Comparison of ENCODE assay signal across 19 cellular contexts in the genomic region with DNA sequence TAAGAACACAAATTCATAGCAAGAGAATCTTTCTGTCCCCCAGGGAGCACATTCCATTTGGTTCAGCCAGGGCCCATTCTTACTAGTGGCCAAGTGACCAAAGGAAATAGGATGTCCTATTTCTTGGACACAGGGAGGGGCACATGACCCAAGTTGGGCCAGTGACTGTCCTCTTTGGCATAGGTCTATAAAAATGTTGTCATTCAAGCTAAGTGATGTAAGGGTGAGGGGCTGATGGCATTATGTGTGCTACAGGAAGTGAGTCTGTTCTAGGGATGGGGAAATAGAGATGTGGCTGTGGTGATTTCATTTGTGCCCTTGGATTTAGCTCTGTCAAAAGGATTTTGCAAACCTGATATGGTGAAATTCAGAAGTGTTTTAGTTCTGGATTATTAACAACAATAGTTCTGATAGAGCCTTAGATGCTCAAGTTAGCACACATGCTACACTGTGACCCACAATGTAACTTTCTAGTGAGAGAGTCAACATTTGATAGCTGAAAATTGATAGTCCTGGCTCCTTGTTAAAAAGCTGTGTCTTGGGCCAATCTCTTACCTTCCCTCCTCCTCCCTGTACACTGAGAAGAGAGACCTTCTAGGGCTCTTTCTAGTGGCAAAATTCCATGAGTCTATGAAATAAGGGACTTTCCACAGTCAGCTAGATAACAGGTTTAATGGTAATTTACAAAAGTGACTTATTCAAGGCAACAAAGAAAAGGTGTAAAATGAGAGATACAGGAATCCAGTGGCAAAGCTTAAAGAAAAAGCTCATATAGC.
DNase-seq lines count a peak whose midpoint lies in the region; ATAC-seq and TF ChIP-seq lines count a peak whose summit lies in the region.
"Had no signal": no experiment of that assay in that cellular context is flagged by ENCODE, and none has a peak within 500 bp of the region (broad histone marks: within the 10 kb centered on the region; RNA-seq: fewer than 3 reads in every experiment).

No MANE protein-coding gene starts in this region.

- DNase-seq in PC-9 (peak in 1 of 2 experiments; percentile 40), esophagus muscularis mucosa (ENCODE audit: extremely low spot score) (no peak), mesenchymal stem cell (peak; percentile 24), AG08396 (ENCODE audit: low spot score) (no peak), foreskin melanocyte (no peak), SHP77 treated with DMSO at 0.1 percent for 48 hours (lab: John Stamatoyannopoulos, UW) (no peak)
- DNase-seq: activated CD4-positive, alpha-beta memory T cell treated with anti-CD3 and anti-CD28 coated beads, Interleukin-2, amount 10 ng/mL, durations not matched to agents 7 days and 5 days; amniotic stem cell; erythroblast; lower lobe of right lung; MV-4-11; NCI-H1694 treated with DMSO at 0.1 percent for 48 hours; NCI-H226; occipital lobe; T-helper 17 cell had no signal

- intact Hi-C loops in PC-9 (cut with micrococcal nuclease; ENCODE audit: unreplicated experiment) (no loop called here), esophagus muscularis mucosa (cut with DNase I) (no loop called here)

- BruUV-seq in PC-9 (replicated peaks; lab: Mats Ljungman, UMichigan) = no TSS peak

- H4K91ac ChIP-seq in mesenchymal stem cell (ENCODE audit: low read length) = peak overlapping the region; percentile 39

- H3K27ac ChIP-seq in ACC112 (ENCODE audit: low read depth, low read length) = peak overlapping the region; percentile 34
- 0 out of 2 replicates have a peak overlapping the region, but pooled peaks have one; percentile 7 for H3K27ac ChIP-seq in PC-9
- H3K27ac ChIP-seq in esophagus muscularis mucosa (replicated peaks in 1 of 4) = peak overlapping the region in 3 of 4 donors; percentile 19 to 39 (median 30)
- H3K27ac ChIP-seq in mesenchymal stem cell (ENCODE audit: low read length, poor library complexity, severe bottlenecking) = no peak overlapping the region
- H3K27ac ChIP-seq: lower lobe of right lung had no signal

- CTCF ChIA-PET in PC-9 (lab: Charles Lee) = no interaction called here

- H2AFZ ChIP-seq in ACC112 (ENCODE audit: low read length, unreplicated experiment) (peak overlapping the region; percentile 1), PC-9 (no peak overlapping the region), mesenchymal stem cell (ENCODE audit: low read depth, low read length) (no peak overlapping the region)

- no peaks in the 10 kb centered on the region for H3F3A ChIP-seq in PC-9 (ENCODE audit: insufficient read depth, low read depth)

- no peak overlapping the region for H3K23ac ChIP-seq in mesenchymal stem cell (ENCODE audit: low read length in 2 of 2)

- H3K4ac ChIP-seq in mesenchymal stem cell (ENCODE audit: low read depth in 1 of 2, low read length in 2 of 2) = no peak overlapping the region

- no peak overlapping the region for H2BK15ac ChIP-seq in mesenchymal stem cell (ENCODE audit: low read depth, poor library complexity, severe bottlenecking)

- H3K9me3 ChIP-seq in PC-9 (ENCODE audit: insufficient read depth, low read depth) (no peaks in the 10 kb centered on the region), esophagus muscularis mucosa (no peaks in the 10 kb centered on the region), mesenchymal stem cell (ENCODE audit: control insufficient read depth, low read length) (no peaks in the 10 kb centered on the region)
- H3K9me3 ChIP-seq: lower lobe of right lung had no signal

- no peak for ATAC-seq in HG02798 (IDR thresholded peaks at IDR 0.05; ENCODE audit: poor library complexity, unreplicated experiment)
- ATAC-seq: Panc1, sciatic nerve, T-helper 17 cell had no signal

- no peak overlapping the region for H3K14ac ChIP-seq in mesenchymal stem cell (ENCODE audit: low read length in 2 of 2)

- TF ChIP-seq CTCF in PC-9 (conservative IDR thresholded peaks at IDR 0.05) (no peak), esophagus muscularis mucosa (IDR thresholded peaks at IDR 0.05) (no peak)

- H3K4me1 ChIP-seq in ACC112 (ENCODE audit: control insufficient read depth, insufficient read depth, low read length, unreplicated experiment) = peaks cover 16% of the 10 kb centered on the region
- H3K4me1 ChIP-seq in PC-9 (replicated peaks; ENCODE audit: insufficient read depth) = peaks cover 34% of the 10 kb centered on the region
- peaks cover 20 to 60% (median 59%) of the 10 kb centered on the region in 4 donors for H3K4me1 ChIP-seq in esophagus muscularis mucosa
- no peaks in the 10 kb centered on the region for H3K4me1 ChIP-seq in mesenchymal stem cell (ENCODE audit: control insufficient read depth, insufficient read depth, low read depth, low read length)

- peak overlapping the region; percentile 49 for H4K8ac ChIP-seq in mesenchymal stem cell (ENCODE audit: low read length)

- H3K79me2 ChIP-seq in ACC112 (ENCODE audit: control insufficient read depth, insufficient read depth, low read length, unreplicated experiment) = no peaks in the 10 kb centered on the region
- 0 out of 2 replicates have a peak, but pooled peaks cover 3% of the 10 kb centered on the region for H3K79me2 ChIP-seq in PC-9 (ENCODE audit: low read depth)

- no peaks in the 10 kb centered on the region for H4K20me1 ChIP-seq in PC-9 (ENCODE audit: insufficient read depth)

- H3K9me2 ChIP-seq in PC-9 (ENCODE audit: insufficient read depth) = no peaks in the 10 kb centered on the region

- no peak overlapping the region for H3K18ac ChIP-seq in mesenchymal stem cell (ENCODE audit: low read depth in 1 of 2, low read length in 2 of 2)

- no peak overlapping the region for H2AK5ac ChIP-seq in mesenchymal stem cell (ENCODE audit: low read length, severe bottlenecking)

- H3K4me3 ChIP-seq in ACC112 (ENCODE audit: low read depth, low read length) = no peak overlapping the region
- no peak overlapping the region for H3K4me3 ChIP-seq in PC-9
- H3K4me3 ChIP-seq in esophagus muscularis mucosa = no peak overlapping the region
- no peak overlapping the region for H3K4me3 ChIP-seq in mesenchymal stem cell (ENCODE audit: insufficient read depth in 1 of 2, low read depth in 1 of 2, low read length in 2 of 2)
- H3K4me3 ChIP-seq: lower lobe of right lung had no signal

- H3K4me2 ChIP-seq in PC-9 (0 out of 2 replicates have a peak overlapping the region, but pooled peaks have one; percentile 4), mesenchymal stem cell (ENCODE audit: low read length, poor library complexity, severe bottlenecking) (no peak overlapping the region)

- H3K27me3 ChIP-seq in ACC112 (ENCODE audit: insufficient read depth, low read length) (no peaks in the 10 kb centered on the region), PC-9 (ENCODE audit: insufficient read depth, low read depth) (no peaks in the 10 kb centered on the region), esophagus muscularis mucosa (no peaks in the 10 kb centered on the region), mesenchymal stem cell (ENCODE audit: control insufficient read depth in 1 of 2, insufficient read depth in 1 of 2, low read length in 2 of 2) (no peaks in the 10 kb centered on the region)

- no peak overlapping the region for H2BK120ac ChIP-seq in mesenchymal stem cell (ENCODE audit: low read depth, low read length)

- H3K79me1 ChIP-seq in mesenchymal stem cell (replicated peaks; ENCODE audit: low read length, poor library complexity, severe bottlenecking) = peaks cover 3% of the 10 kb centered on the region

- no peak for TF ChIP-seq EP300 in esophagus muscularis mucosa (IDR thresholded peaks at IDR 0.05)

- H2BK5ac ChIP-seq in mesenchymal stem cell (ENCODE audit: low read depth, low read length, poor library complexity, severe bottlenecking) = no peak overlapping the region

- no peaks in the 10 kb centered on the region for H3K36me3 ChIP-seq in ACC112 (ENCODE audit: insufficient read depth, low read length)
- no peaks in the 10 kb centered on the region for H3K36me3 ChIP-seq in PC-9 (ENCODE audit: low read depth)
- H3K36me3 ChIP-seq in esophagus muscularis mucosa = no peaks in the 10 kb centered on the region
- no peaks in the 10 kb centered on the region for H3K36me3 ChIP-seq in mesenchymal stem cell (ENCODE audit: control insufficient read depth in 1 of 2, insufficient read depth in 2 of 2, low read depth in 1 of 2, low read length in 2 of 2)
- H3K36me3 ChIP-seq: lower lobe of right lung had no signal

- no peak for TF ChIP-seq POLR2A in esophagus muscularis mucosa (IDR thresholded peaks at IDR 0.05; ENCODE audit: low read depth)

- peak overlapping the region; percentile 42 to 54 for H2BK12ac ChIP-seq in mesenchymal stem cell (ENCODE audit: low read length in 2 of 2)

- POLR2A ChIA-PET in PC-9 (lab: Charles Lee; ENCODE audit: unreplicated experiment) = no interaction called here

- H3K9ac ChIP-seq in mesenchymal stem cell (ENCODE audit: low read length) = no peak overlapping the region
